Comparison of ENCODE assay signal across 19 cellular contexts in genomic region chr4:112114452-112114851, GRCh38. TPM values are rescaled to one million over a fixed set of nuclear protein-coding genes. Genes with fewer than 3 reads are reported as not detected.
DNase-seq lines count a peak whose midpoint lies in the region; ATAC-seq, FAIRE-seq and TF ChIP-seq lines count a peak whose summit lies in the region.
"Had no signal": no experiment of that assay in that cellular context is flagged by ENCODE, and none has a peak within 500 bp of the region (broad histone marks: within the 10 kb centered on the region; RNA-seq: fewer than 3 reads in every experiment).

No MANE protein-coding gene starts in this region.

- H3K27me3 ChIP-seq in PC-9 (ENCODE audit: insufficient read depth, low read depth) (no peaks in the 10 kb centered on the region), K562 (ENCODE audit: control insufficient read depth in 2 of 2, insufficient read depth in 2 of 2, low read length in 2 of 2) (no peaks in the 10 kb centered on the region)

- TF ChIP-seq CTCF in A549 (IDR thresholded peaks at IDR 0.05) (no peak), PC-9 (conservative IDR thresholded peaks at IDR 0.05) (no peak), K562 (IDR thresholded peaks at IDR 0.05 in 2 of 3, conservative IDR thresholded peaks at IDR 0.05 in 1 of 3; ENCODE audit: insufficient read depth in 2 of 3, low read depth in 1 of 3, low read length in 3 of 3) (no peak)

- H3K4me2 ChIP-seq in A549: peak overlapping the region; percentile 75; the same call in 2 of the 3 replicates
- peak overlapping the region; percentile 70 for H3K4me2 ChIP-seq in PC-9
- H3K4me2 ChIP-seq in K562 (ENCODE audit: insufficient read depth, low read length): no peak overlapping the region

- H3K4me3 ChIP-seq in A549 (no peak overlapping the region), PC-9 (peak overlapping the region; percentile 25; the same call in 1 of the 2 replicates), K562 (no peak overlapping the region)
- H3K4me3 ChIP-seq: GM23248 had no signal

- no peaks in the 10 kb centered on the region for H3K36me3 ChIP-seq in PC-9 (ENCODE audit: low read depth)
- no peaks in the 10 kb centered on the region for H3K36me3 ChIP-seq in K562 (ENCODE audit: control insufficient read depth, insufficient read depth, low read length)

- H3K79me2 ChIP-seq in PC-9 (ENCODE audit: low read depth) (no peaks in the 10 kb centered on the region), K562 (ENCODE audit: control insufficient read depth, insufficient read depth, low read length) (no peaks in the 10 kb centered on the region)

- intact Hi-C loops in PC-9 (cut with micrococcal nuclease; ENCODE audit: unreplicated experiment) (loop anchor here (5.0 kb wide), 1 partner anchor 33 kb away; the partner anchor contains the start of gene FAM241A), K562 (cut with micrococcal nuclease) (no loop called here), Right ventricle myocardium inferior (cut with DNase I) (no loop called here)

- no peak for TF ChIP-seq RAD21 in A549 (conservative IDR thresholded peaks at IDR 0.05 in 1 of 2, IDR thresholded peaks at IDR 0.05 in 1 of 2)
- TF ChIP-seq RAD21 in K562 (CRISPR knock-in tag; conservative IDR thresholded peaks at IDR 0.05 in 1 of 2, IDR thresholded peaks at IDR 0.05 in 1 of 2): no peak

- BruUV-seq in PC-9 (replicated peaks; lab: Mats Ljungman, UMichigan) (no TSS peak), K562 (replicated peaks; lab: Mats Ljungman, UMichigan) (no TSS peak)

- H3K9me3 ChIP-seq in A549 (no peaks in the 10 kb centered on the region), PC-9 (ENCODE audit: insufficient read depth, low read depth) (no peaks in the 10 kb centered on the region), K562 (replicated peaks; ENCODE audit: control insufficient read depth, insufficient read depth, low read depth, low read length) (no peaks in the 10 kb centered on the region)
- H3K9me3 ChIP-seq: Caco-2 had no signal

- peaks cover 36% of the 10 kb centered on the region for H3F3A ChIP-seq in PC-9 (ENCODE audit: insufficient read depth, low read depth)

- POLR2A ChIA-PET in A549 (lab: Yijun Ruan, JAX): no interaction called here
- POLR2A ChIA-PET in PC-9 (lab: Charles Lee; ENCODE audit: unreplicated experiment): no interaction called here
- POLR2A ChIA-PET in K562 (lab: Yijun Ruan, JAX): no interaction called here

- H4K20me1 ChIP-seq in PC-9 (ENCODE audit: insufficient read depth): no peaks in the 10 kb centered on the region
- no peaks in the 10 kb centered on the region for H4K20me1 ChIP-seq in K562 (replicated peaks; ENCODE audit: control insufficient read depth, insufficient read depth, low read length)

- no peak for FAIRE-seq in A549 (lab: Jason Lieb, UNC)
- no peak for FAIRE-seq in K562 (lab: Jason Lieb, UNC)
- FAIRE-seq: A204.1, D721Med, GM12892, GM18507, H54 had no signal

- ATAC-seq in A549: no peak
- no peak for ATAC-seq in K562
- no peak for ATAC-seq in Right ventricle myocardium inferior

- 0 out of 2 replicates have a peak, but pooled peaks cover 3% of the 10 kb centered on the region for H3K9me2 ChIP-seq in PC-9 (ENCODE audit: insufficient read depth)

- TF ChIP-seq EP300 in A549 (IDR thresholded peaks at IDR 0.05) (no peak), K562 (IDR thresholded peaks at IDR 0.05; ENCODE audit: low read length) (no peak)

- peaks cover 41% of the 10 kb centered on the region for H3K4me1 ChIP-seq in A549
- peaks cover 53% of the 10 kb centered on the region for H3K4me1 ChIP-seq in PC-9 (replicated peaks; ENCODE audit: insufficient read depth)
- peaks cover 0 to 11% of the 10 kb centered on the region in 2 experiments; a peak in 3 of 5 replicates for H3K4me1 ChIP-seq in K562 (replicated peaks in 1 of 2; ENCODE audit: control insufficient read depth in 2 of 2, insufficient read depth in 2 of 2, low read length in 2 of 2)

- in situ Hi-C loops in K562 (cut with MboI): no loop called here

- no peak for TF ChIP-seq POLR2A in A549 (IDR thresholded peaks at IDR 0.05; ENCODE audit: low read length)
- TF ChIP-seq POLR2A in K562 (conservative IDR thresholded peaks at IDR 0.05): no peak

- DNase-seq in A549 (ENCODE audit: low read depth in 1 of 2, low spot score in 1 of 2) (no peak), PC-9 (no peak), K562 (ENCODE audit: extremely low read depth in 1 of 4, low spot score in 3 of 4) (no peak), hepatic stellate cell (ENCODE audit: low spot score) (no peak), Right ventricle myocardium inferior (ENCODE audit: missing footprints) (no peak), H4 (ENCODE audit: low spot score) (no peak)
- DNase-seq: AML-193; Caco-2; CD4-positive, alpha-beta T cell; DMS153; DMS79; GDM1; GM23248; HCEC 1CT had no signal

- H2AFZ ChIP-seq in PC-9: no peak overlapping the region
- H2AFZ ChIP-seq in K562 (ENCODE audit: low read depth, low read length): no peak overlapping the region
- H2AFZ ChIP-seq: GM23248 had no signal

- CTCF ChIA-PET in A549 (lab: Yijun Ruan, JAX): interaction anchor here (1.1 to 1.2 kb wide), 2 partner anchors 14 to 16 kb away, joined by 3 to 4 read pairs; no protein-coding TSS in a partner anchor
- CTCF ChIA-PET in PC-9 (lab: Charles Lee): no interaction called here
- CTCF ChIA-PET in K562 (lab: Yijun Ruan, JAX; ENCODE audit: low intra/inter-chr PET ratio): no interaction called here

- H3K9ac ChIP-seq in K562 (ENCODE audit: insufficient read depth in 1 of 2, low read depth in 2 of 2, low read length in 2 of 2): no peak overlapping the region
- H3K9ac ChIP-seq: GM23248 had no signal

- H3K27ac ChIP-seq in A549 (peak overlapping the region; percentile 49 to 76; a peak in 3 of 6 replicates), PC-9 (peak overlapping the region; percentile 94), K562 (ENCODE audit: extremely low read depth, low read depth, low read length) (no peak overlapping the region)
- H3K27ac ChIP-seq: GM23248 had no signal

- no peaks in the 10 kb centered on the region for H3K9me1 ChIP-seq in K562 (ENCODE audit: control insufficient read depth, insufficient read depth, low read length)

TF ChIP-seq in A549, 52 proteins besides CTCF, POLR2A, EP300 and RAD21 (continues in another document):
- TF ChIP-seq MAFK (IDR thresholded peaks at IDR 0.05; ENCODE audit: partially characterized antibody) (no peak), RCOR1 (IDR thresholded peaks at IDR 0.05; ENCODE audit: low read depth, low read length) (no peak), KDM5A (IDR thresholded peaks at IDR 0.05) (no peak), USF2 (IDR thresholded peaks at IDR 0.05) (no peak), HOXB13 (CRISPR knock-in tag; IDR thresholded peaks at IDR 0.05; ENCODE audit: low read depth) (no peak), CBX8 (IDR thresholded peaks at IDR 0.05) (no peak), SMC3 (IDR thresholded peaks at IDR 0.05) (no peak), CEBPB (IDR thresholded peaks at IDR 0.05) (no peak)

TF ChIP-seq in K562, 482 proteins besides CTCF, POLR2A, EP300 and RAD21:
- TF ChIP-seq SMC3 (conservative IDR thresholded peaks at IDR 0.05; ENCODE audit: insufficient read depth, low read depth, low read length): no peak
- peak; percentile 66 for TF ChIP-seq ZNF121 (CRISPR knock-in tag; conservative IDR thresholded peaks at IDR 0.05)
- no peak for TF ChIP-seq BMI1 (IDR thresholded peaks at IDR 0.05; ENCODE audit: low read length)
- TF ChIP-seq ARNT (IDR thresholded peaks at IDR 0.05): no peak
- no peak for TF ChIP-seq ZNF75A (CRISPR knock-in tag; IDR thresholded peaks at IDR 0.05)
- no peak for TF ChIP-seq SAFB2 (IDR thresholded peaks at IDR 0.05; ENCODE audit: borderline replicate concordance, low read depth, low read length, severe bottlenecking)

RNA-seq across cellular contexts. Expression of gene FAM241A, which starts 30.8 kb away (rescaled TPM):
- polyA plus RNA-seq in A549 (2011; rRNA removed) (1.5 and 2.3 TPM in 2 replicates), A549 (2017; fragmentation: RNase III; extraction: RNeasy Plus Mini Kit Qiagen cat#74134 plus additional on column Dnase treatment) (0.59 to 0.67 TPM (median 0.63 TPM) in 3 replicates), K562 (2011; rRNA removed) (3.2 and 3.7 TPM in 2 replicates), K562 (2014; fragmentation: Illumina TruSeq; extraction: Trizol) (7.4 and 8.5 TPM in 2 replicates), K562 (2014; fragmentation: Nextera tagmentation; extraction: Ambion mirVana) (1 to 10 TPM; 2.3 TPM), K562 (2014; rRNA removed) (7.0 and 7.1 TPM in 2 replicates)
- polyA plus RNA-seq in A549 (2012; cell fraction: cytosol; rRNA removed): 0.48 and 0.59 TPM in 2 replicates
- 0.18 and 0.22 TPM in 2 replicates for polyA plus RNA-seq in A549 (2012; cell fraction: nucleus; rRNA removed)
- 0.29 and 0.37 TPM in 2 replicates for polyA minus RNA-seq in A549 (2011; rRNA and poly(A)+ RNA removed)
- total RNA-seq in PC-9 (2021) (0.78 and 1.4 TPM in 2 replicates), K562 (2014; rRNA removed) (5.1 and 5.3 TPM in 2 replicates), K562 (2014; rRNA removed; fragmentation: Illumina TruSeq; extraction: Trizol) (5.8 and 7.4 TPM in 2 replicates), K562 (2015; rRNA removed; fragmentation: Illumina TruSeq; extraction: Trizol) (4.0 and 4.4 TPM in 2 replicates), K562 (2021) (5.0 and 5.4 TPM in 2 replicates), Right ventricle myocardium inferior (8.8 TPM)
- total RNA-seq in K562 (2011; cell fraction: chromatin; rRNA removed; ENCODE audit: low replicate concordance): 1.9 and 6.6 TPM in 2 replicates
- total RNA-seq in K562 (2011; cell fraction: nucleolus; rRNA removed): 1.0 and 1.7 TPM in 2 replicates
- total RNA-seq in K562 (2011; cell fraction: nucleoplasm; rRNA removed): 4.6 and 8.2 TPM in 2 replicates
- 0.55 and 2.2 TPM in 2 replicates for polyA plus RNA-seq in K562 (2011; cell fraction: cytosol; rRNA removed)
- 1.2 and 2.1 TPM in 2 replicates for polyA plus RNA-seq in K562 (2011; cell fraction: nucleus; rRNA removed)
- polyA plus RNA-seq in K562 (2012): 4.1 and 5.4 TPM in 2 replicates
- 2.0 and 3.0 TPM in 2 replicates for polyA minus RNA-seq in K562 (2011; rRNA and poly(A)+ RNA removed)
- 0.64 and 0.67 TPM in 2 replicates for polyA minus RNA-seq in K562 (2011; cell fraction: cytosol; rRNA and poly(A)+ RNA removed)
- polyA minus RNA-seq in K562 (2011; cell fraction: nucleus; rRNA and poly(A)+ RNA removed): 1.3 and 2.2 TPM in 2 replicates
- 2.3 and 2.6 TPM in 2 replicates for total RNA-seq in H4 (2014; rRNA removed; shearing (Covaris generic))
